In genomic region chr9:4559238-4560182, GRCh38 we compare ENCODE assay signal across 15 cellular contexts.
A peak's percentile ranks its signal among the peaks of the same experiment; 100 is the strongest.
DNase-seq lines count a peak whose midpoint lies in the region; ATAC-seq lines count a peak whose summit lies in the region.
"Had no signal": no experiment of that assay in that cellular context is flagged by ENCODE, and none has a peak within 500 bp of the region (broad histone marks: within the 10 kb centered on the region; RNA-seq: fewer than 3 reads in every experiment).

No MANE protein-coding gene starts in this region.

- POLR2A ChIA-PET in CD4-positive, alpha-beta memory T cell (lab: Charles Lee; ENCODE audit: partially characterized antibody) = interaction anchor here (1.4 kb wide), 1 partner anchor 9 kb away, joined by 5 read pairs; no protein-coding TSS in a partner anchor

- intact Hi-C loops in CD4-positive, alpha-beta memory T cell (cut with micrococcal nuclease) = loop anchor here (5.0 kb wide), 1 partner anchor 38 kb away; no protein-coding TSS in a partner anchor
- intact Hi-C loops in left colon (cut with DNase I, micrococcal nuclease) = no loop called here

- H3K4me3 Mint-ChIP-seq in stimulated activated memory B cell treated with anti-CD40 and anti-IgM and Interleukin-4, amounts not matched to agents 10 μg/mL and 1 μg/mL and 100 μg/mL, for 72 hours = no peak overlapping the region
- H3K4me3 Mint-ChIP-seq in CD4-positive, alpha-beta memory T cell = no peak overlapping the region
- H3K4me3 Mint-ChIP-seq: activated CD4-positive, alpha-beta memory T cell treated with anti-CD3 and anti-CD28 coated beads for 36 hours; activated naive CD8-positive, alpha-beta T cell treated with anti-CD3 and anti-CD28 coated beads, Interleukin-2, amount 10 ng/mL, durations not matched to agents 7 days and 5 days; dendritic cell treated with granulocyte-macrophage colony-stimulating factor and Interleukin-4, amounts not matched to agents 40 ng/mL and 50 ng/mL, for 4 days had no signal

- ATAC-seq in GM19035 (IDR thresholded peaks at IDR 0.05; ENCODE audit: unreplicated experiment) = peak; percentile 84
- ATAC-seq in GM21786 (IDR thresholded peaks at IDR 0.05; ENCODE audit: unreplicated experiment) = peak; percentile 85
- peak; percentile 91 for ATAC-seq in HG03342 (IDR thresholded peaks at IDR 0.05; ENCODE audit: unreplicated experiment)
- peak; percentile 73 for ATAC-seq in stimulated activated memory B cell treated with anti-CD40 and anti-IgM and Interleukin-4, amounts not matched to agents 10 μg/mL and 1 μg/mL and 100 μg/mL, for 72 hours
- ATAC-seq in left colon = no peak
- ATAC-seq: lower lobe of right lung had no signal

- no peaks in the 10 kb centered on the region for H3K9me3 ChIP-seq in CD4-positive, alpha-beta memory T cell (ENCODE audit: control insufficient read depth in 1 of 2, low read length in 2 of 2)
- H3K9me3 ChIP-seq: lower lobe of right lung, uterus had no signal

- no peak for DNase-seq in activated CD8-positive, alpha-beta memory T cell treated with anti-CD3 and anti-CD28 coated beads for 24 hours
- no peak for DNase-seq in CD4-positive, alpha-beta memory T cell
- DNase-seq in left colon = no peak
- DNase-seq: activated CD4-positive, alpha-beta memory T cell treated with anti-CD3 and anti-CD28 coated beads for 36 hours; activated naive CD8-positive, alpha-beta T cell treated with anti-CD3 and anti-CD28 coated beads, Interleukin-2, amount 10 ng/mL, durations not matched to agents 7 days and 5 days; DMS 273 treated with DMSO at 0.1 percent for 48 hours; lower lobe of right lung; uterus had no signal

- no peak overlapping the region for H3K27ac ChIP-seq in CD4-positive, alpha-beta memory T cell (ENCODE audit: low read depth, low read length)
- H3K27ac ChIP-seq: KMS-11, lower lobe of right lung, parathyroid adenoma, uterus had no signal

- H3K4me1 ChIP-seq in CD4-positive, alpha-beta memory T cell (ENCODE audit: insufficient read depth, low read length) = peaks cover 26% of the 10 kb centered on the region
- H3K4me1 ChIP-seq: parathyroid adenoma, uterus had no signal

- CTCF ChIA-PET in CD4-positive, alpha-beta memory T cell (lab: Charles Lee; ENCODE audit: partially characterized antibody) = interaction anchor here (1.4 kb wide), 1 partner anchor 29 kb away, joined by 3 read pairs; no protein-coding TSS in a partner anchor

- no peaks in the 10 kb centered on the region for H3K27me3 ChIP-seq in CD4-positive, alpha-beta memory T cell (ENCODE audit: insufficient read depth, low read length)
- H3K27me3 ChIP-seq: uterus had no signal

- H3K9me3 Mint-ChIP-seq in stimulated activated memory B cell treated with anti-CD40 and anti-IgM and Interleukin-4, amounts not matched to agents 10 μg/mL and 1 μg/mL and 100 μg/mL, for 72 hours = no peaks in the 10 kb centered on the region
- no peaks in the 10 kb centered on the region for H3K9me3 Mint-ChIP-seq in CD4-positive, alpha-beta memory T cell
- H3K9me3 Mint-ChIP-seq: activated CD4-positive, alpha-beta memory T cell treated with anti-CD3 and anti-CD28 coated beads for 36 hours; activated naive CD8-positive, alpha-beta T cell treated with anti-CD3 and anti-CD28 coated beads, Interleukin-2, amount 10 ng/mL, durations not matched to agents 7 days and 5 days; dendritic cell treated with granulocyte-macrophage colony-stimulating factor and Interleukin-4, amounts not matched to agents 40 ng/mL and 50 ng/mL, for 4 days had no signal

- H3K27me3 Mint-ChIP-seq in stimulated activated memory B cell treated with anti-CD40 and anti-IgM and Interleukin-4, amounts not matched to agents 10 μg/mL and 1 μg/mL and 100 μg/mL, for 72 hours = peaks cover 18% of the 10 kb centered on the region
- no peaks in the 10 kb centered on the region for H3K27me3 Mint-ChIP-seq in CD4-positive, alpha-beta memory T cell
- H3K27me3 Mint-ChIP-seq: activated CD4-positive, alpha-beta memory T cell treated with anti-CD3 and anti-CD28 coated beads for 36 hours; dendritic cell treated with granulocyte-macrophage colony-stimulating factor and Interleukin-4, amounts not matched to agents 40 ng/mL and 50 ng/mL, for 4 days had no signal

- H3K4me3 ChIP-seq in CD4-positive, alpha-beta memory T cell (ENCODE audit: low read length in 2 of 2) = no peak overlapping the region
- H3K4me3 ChIP-seq: lower lobe of right lung, uterus had no signal

- no peaks in the 10 kb centered on the region for H3K36me3 ChIP-seq in CD4-positive, alpha-beta memory T cell (ENCODE audit: insufficient read depth, low read length)
- H3K36me3 ChIP-seq: lower lobe of right lung, uterus had no signal

- H3K4me1 Mint-ChIP-seq in stimulated activated memory B cell treated with anti-CD40 and anti-IgM and Interleukin-4, amounts not matched to agents 10 μg/mL and 1 μg/mL and 100 μg/mL, for 72 hours = peaks cover 17% of the 10 kb centered on the region
- H3K4me1 Mint-ChIP-seq in CD4-positive, alpha-beta memory T cell = peaks cover 21 to 29% (median 24%) of the 10 kb centered on the region in 4 donors

- H3K36me3 Mint-ChIP-seq in stimulated activated memory B cell treated with anti-CD40 and anti-IgM and Interleukin-4, amounts not matched to agents 10 μg/mL and 1 μg/mL and 100 μg/mL, for 72 hours = no peaks in the 10 kb centered on the region
- H3K36me3 Mint-ChIP-seq in CD4-positive, alpha-beta memory T cell = no peaks in the 10 kb centered on the region
- H3K36me3 Mint-ChIP-seq: activated CD4-positive, alpha-beta memory T cell treated with anti-CD3 and anti-CD28 coated beads for 36 hours; activated naive CD8-positive, alpha-beta T cell treated with anti-CD3 and anti-CD28 coated beads, Interleukin-2, amount 10 ng/mL, durations not matched to agents 7 days and 5 days had no signal

- H3K27ac Mint-ChIP-seq in stimulated activated memory B cell treated with anti-CD40 and anti-IgM and Interleukin-4, amounts not matched to agents 10 μg/mL and 1 μg/mL and 100 μg/mL, for 72 hours = no peak overlapping the region
- H3K27ac Mint-ChIP-seq in CD4-positive, alpha-beta memory T cell = no peak overlapping the region
- H3K27ac Mint-ChIP-seq: activated CD4-positive, alpha-beta memory T cell treated with anti-CD3 and anti-CD28 coated beads for 36 hours; activated naive CD8-positive, alpha-beta T cell treated with anti-CD3 and anti-CD28 coated beads, Interleukin-2, amount 10 ng/mL, durations not matched to agents 7 days and 5 days; dendritic cell treated with granulocyte-macrophage colony-stimulating factor and Interleukin-4, amounts not matched to agents 40 ng/mL and 50 ng/mL, for 4 days had no signal
